ENCODE assay signal across 8 cellular contexts in genomic region chr10:13585195-13585751, GRCh38. TPM values are rescaled to one million over a fixed set of nuclear protein-coding genes. Genes with fewer than 3 reads are reported as not detected.
"Had no signal": no experiment of that assay in that cellular context is flagged by ENCODE, and none has a peak within 500 bp of the region (broad histone marks: within the 10 kb centered on the region; RNA-seq: fewer than 3 reads in every experiment).

No MANE protein-coding gene starts in this region.

- H3K4me3 ChIP-seq: GM12878 had no signal

- ATAC-seq: GM12878 had no signal

- DNase-seq: GDM1, GF-D8 had no signal

- FAIRE-seq: G401.6, GM12878, GM12891, GM12892, GM18507, GM19239 had no signal

RNA-seq across cellular contexts. Expression of gene BEND7, which starts 56.5 kb away (rescaled TPM):
- total RNA-seq: GM12878 had no signal
- polyA plus RNA-seq: GM12878 had no signal
